Comparison of ENCODE assay signal across 8 cellular contexts in genomic region chr5:68274847-68275700, GRCh38. TPM values are rescaled to one million over a fixed set of nuclear protein-coding genes. Genes with fewer than 3 reads are reported as not detected.
DNase-seq lines count a peak whose midpoint lies in the region; ATAC-seq lines count a peak whose summit lies in the region.

No MANE protein-coding gene starts in this region.

- H3K27me3 Mint-ChIP-seq in activated CD8-positive, alpha-beta memory T cell treated with anti-CD3 and anti-CD28 coated beads, Interleukin-2, amount 10 ng/mL, durations not matched to agents 7 days and 5 days, result no peaks in the 10 kb centered on the region
- no peaks in the 10 kb centered on the region for H3K27me3 Mint-ChIP-seq in activated T-helper 2 cell treated with anti-CD3 and anti-CD28 coated beads, Interferon-gamma antibody, Interleukin-2, Interleukin-4, amounts not matched to agents 10 μg/mL and 5 μg/mL and 100 μg/mL, durations not matched to agents 14 hours and 24 hours and 36 hours (ENCODE audit: low read depth)

- peaks cover 51% of the 10 kb centered on the region for H3K36me3 Mint-ChIP-seq in activated CD8-positive, alpha-beta memory T cell treated with anti-CD3 and anti-CD28 coated beads, Interleukin-2, amount 10 ng/mL, durations not matched to agents 7 days and 5 days
- H3K36me3 Mint-ChIP-seq in activated T-helper 2 cell treated with anti-CD3 and anti-CD28 coated beads, Interferon-gamma antibody, Interleukin-2, Interleukin-4, amounts not matched to agents 10 μg/mL and 5 μg/mL and 100 μg/mL, durations not matched to agents 14 hours and 24 hours and 36 hours (ENCODE audit: low read depth), result peaks cover 59% of the 10 kb centered on the region

- CTCF ChIA-PET in activated CD8-positive, alpha-beta memory T cell treated with anti-CD3 and anti-CD28 coated beads, Interleukin-2, amount 10 ng/mL, durations not matched to agents 7 days and 5 days (lab: Charles Lee), result interaction anchor here (0.8 to 2.0 kb wide), 4 partner anchors 11 to 161 kb away, joined by 3 to 9 read pairs (median 4); no protein-coding TSS in a partner anchor

- H3K4me3 Mint-ChIP-seq in activated CD8-positive, alpha-beta memory T cell treated with anti-CD3 and anti-CD28 coated beads, Interleukin-2, amount 10 ng/mL, durations not matched to agents 7 days and 5 days, result peak overlapping the region; percentile 65
- H3K4me3 Mint-ChIP-seq in activated T-helper 2 cell treated with anti-CD3 and anti-CD28 coated beads, Interferon-gamma antibody, Interleukin-2, Interleukin-4, amounts not matched to agents 10 μg/mL and 5 μg/mL and 100 μg/mL, durations not matched to agents 14 hours and 24 hours and 36 hours (ENCODE audit: low read depth), result peak overlapping the region; percentile 64

- peaks cover 88% of the 10 kb centered on the region for H3K4me1 Mint-ChIP-seq in activated CD8-positive, alpha-beta memory T cell treated with anti-CD3 and anti-CD28 coated beads, Interleukin-2, amount 10 ng/mL, durations not matched to agents 7 days and 5 days
- peaks cover 83% of the 10 kb centered on the region for H3K4me1 Mint-ChIP-seq in activated T-helper 2 cell treated with anti-CD3 and anti-CD28 coated beads, Interferon-gamma antibody, Interleukin-2, Interleukin-4, amounts not matched to agents 10 μg/mL and 5 μg/mL and 100 μg/mL, durations not matched to agents 14 hours and 24 hours and 36 hours (ENCODE audit: low read depth)

- peak; percentile 49 for ATAC-seq in activated CD8-positive, alpha-beta memory T cell treated with anti-CD3 and anti-CD28 coated beads, Interleukin-2, amount 10 ng/mL, durations not matched to agents 7 days and 5 days
- peak; percentile 61 for ATAC-seq in HG02798 (IDR thresholded peaks at IDR 0.05; ENCODE audit: poor library complexity, unreplicated experiment)
- peak; percentile 51 for ATAC-seq in stimulated activated naive CD8-positive, alpha-beta T cell treated with anti-CD3 and anti-CD28 coated beads, Interleukin-15, Interleukin-2, amounts not matched to agents 100 U/mL and 50 U/mL, for 24 hours

- DNase-seq in activated CD8-positive, alpha-beta memory T cell treated with anti-CD3 and anti-CD28 coated beads, Interleukin-2, amount 10 ng/mL, durations not matched to agents 7 days and 5 days, result no peak
- no peak for DNase-seq in activated CD8-positive, alpha-beta memory T cell treated with anti-CD3 and anti-CD28 coated beads for 24 hours
- DNase-seq in activated T-helper 2 cell treated with anti-CD3 and anti-CD28 coated beads, Interferon-gamma antibody, Interleukin-2, Interleukin-4, amounts not matched to agents 10 μg/mL and 5 μg/mL and 100 μg/mL, durations not matched to agents 14 hours and 24 hours and 36 hours (ENCODE audit: low spot score), result no peak
- no peak for DNase-seq in stimulated activated naive CD8-positive, alpha-beta T cell treated with anti-CD3 and anti-CD28 coated beads, Interleukin-15, Interleukin-2, amounts not matched to agents 100 U/mL and 50 U/mL, for 24 hours
- DNase-seq in NOMO-1 treated with DMSO at 0.1 percent for 48 hours (lab: John Stamatoyannopoulos, UW; ENCODE audit: unreplicated experiment), result no peak
- no peak for DNase-seq in NCI-H1436 treated with DMSO at 0.1 percent for 48 hours (lab: John Stamatoyannopoulos, UW)
- no peak for DNase-seq in T-helper 9 cell

- H3K27ac Mint-ChIP-seq in activated CD8-positive, alpha-beta memory T cell treated with anti-CD3 and anti-CD28 coated beads, Interleukin-2, amount 10 ng/mL, durations not matched to agents 7 days and 5 days, result peak overlapping the region; percentile 95
- H3K27ac Mint-ChIP-seq in activated T-helper 2 cell treated with anti-CD3 and anti-CD28 coated beads, Interferon-gamma antibody, Interleukin-2, Interleukin-4, amounts not matched to agents 10 μg/mL and 5 μg/mL and 100 μg/mL, durations not matched to agents 14 hours and 24 hours and 36 hours, result peak overlapping the region; percentile 96

- no peaks in the 10 kb centered on the region for H3K9me3 Mint-ChIP-seq in activated CD8-positive, alpha-beta memory T cell treated with anti-CD3 and anti-CD28 coated beads, Interleukin-2, amount 10 ng/mL, durations not matched to agents 7 days and 5 days (ENCODE audit: low read depth)
- no peaks in the 10 kb centered on the region for H3K9me3 Mint-ChIP-seq in activated T-helper 2 cell treated with anti-CD3 and anti-CD28 coated beads, Interferon-gamma antibody, Interleukin-2, Interleukin-4, amounts not matched to agents 10 μg/mL and 5 μg/mL and 100 μg/mL, durations not matched to agents 14 hours and 24 hours and 36 hours

- intact Hi-C loops in activated T-helper 2 cell treated with anti-CD3 and anti-CD28 coated beads, Interferon-gamma antibody, Interleukin-2, Interleukin-4, amounts not matched to agents 10 μg/mL and 5 μg/mL and 100 μg/mL, durations not matched to agents 14 hours and 24 hours and 36 hours (cut with micrococcal nuclease), result loop anchor here (1.0 to 5.0 kb wide), 7 partner anchors 14 to 1108 kb away; partner anchors contain the start of gene PIK3R1

RNA-seq across cellular contexts. Expression of gene PIK3R1, which starts 59.5 kb away (rescaled TPM):
- total RNA-seq in activated CD8-positive, alpha-beta memory T cell treated with anti-CD3 and anti-CD28 coated beads, Interleukin-2, amount 10 ng/mL, durations not matched to agents 7 days and 5 days, result 10 to 100 TPM; 78.4 to 84.7 TPM
- 58.8 and 60.0 TPM in 2 replicates for total RNA-seq in activated T-helper 2 cell treated with anti-CD3 and anti-CD28 coated beads, Interferon-gamma antibody, Interleukin-2, Interleukin-4, amounts not matched to agents 10 μg/mL and 5 μg/mL and 100 μg/mL, durations not matched to agents 14 hours and 24 hours and 36 hours
